Comparison of ENCODE assay signal across 23 cellular contexts in genomic region chr2:238444242-238444641, GRCh38.
"Had no signal": no experiment of that assay in that cellular context is flagged by ENCODE, and none has a peak within 500 bp of the region (broad histone marks: within the 10 kb centered on the region; RNA-seq: fewer than 3 reads in every experiment).

No MANE protein-coding gene starts in this region.

- ATAC-seq: gastroesophageal sphincter, heart left ventricle, mucosa of descending colon, pancreas had no signal

- H3K27ac Mint-ChIP-seq: activated CD4-positive, alpha-beta T cell treated with anti-CD3 and anti-CD28 coated beads, Interleukin-2, amount 10 ng/mL, durations not matched to agents 7 days and 5 days; activated T-helper 2 cell treated with anti-CD3 and anti-CD28 coated beads, Interferon-gamma antibody, Interleukin-2, Interleukin-4, amounts not matched to agents 10 μg/mL and 5 μg/mL and 100 μg/mL, durations not matched to agents 14 hours and 24 hours and 36 hours; neural progenitor cell; T-helper 2 cell treated with Interferon-gamma antibody and Interleukin-4, amounts not matched to agents 5 μg/mL and 100 μg/mL, for 36 hours; type B pancreatic cell had no signal

- H3K27me3 Mint-ChIP-seq: activated CD4-positive, alpha-beta T cell treated with anti-CD3 and anti-CD28 coated beads, Interleukin-2, amount 10 ng/mL, durations not matched to agents 7 days and 5 days; brain; naive B cell; type B pancreatic cell had no signal

- H3K9ac ChIP-seq: neural progenitor cell, SK-N-SH had no signal

- H3K4me2 ChIP-seq: neural progenitor cell, SK-N-SH had no signal

- H3K4me1 ChIP-seq: neural progenitor cell had no signal

- H2AFZ ChIP-seq: neural progenitor cell had no signal

- H3K9me3 Mint-ChIP-seq: activated CD4-positive, alpha-beta T cell treated with anti-CD3 and anti-CD28 coated beads, Interleukin-2, amount 10 ng/mL, durations not matched to agents 7 days and 5 days; activated T-helper 2 cell treated with anti-CD3 and anti-CD28 coated beads, Interferon-gamma antibody, Interleukin-2, Interleukin-4, amounts not matched to agents 10 μg/mL and 5 μg/mL and 100 μg/mL, durations not matched to agents 14 hours and 24 hours and 36 hours; brain; naive B cell; neural progenitor cell; T-helper 2 cell treated with Interferon-gamma antibody and Interleukin-4, amounts not matched to agents 5 μg/mL and 100 μg/mL, for 36 hours; type B pancreatic cell had no signal

- H3K9me3 ChIP-seq: esophagus muscularis mucosa, gastroesophageal sphincter, heart left ventricle, left ventricle myocardium inferior, mucosa of descending colon, pancreas, SK-N-SH, stomach had no signal

- H3K27ac ChIP-seq: esophagus muscularis mucosa, gastroesophageal sphincter, heart left ventricle, left ventricle myocardium inferior, neural progenitor cell, pancreas, skin epidermis, stomach had no signal

- H3K36me3 ChIP-seq: neural progenitor cell had no signal

- DNase-seq: activated CD4-positive, alpha-beta T cell treated with anti-CD3 and anti-CD28 coated beads, Interleukin-2, amount 10 ng/mL, durations not matched to agents 7 days and 5 days; activated CD4-positive, CD25-positive, alpha-beta regulatory T cell; activated naive CD4-positive, alpha-beta T cell treated with Interleukin-2 at 50 U/mL for 16 hours; activated T-cell treated with anti-CD3 and anti-CD28 coated beads, Interleukin-2, amount 50 U/mL, for 1 hour; anterior cingulate cortex; central memory CD4-positive, alpha-beta T cell; cortex of kidney; heart left ventricle; left ventricle myocardium inferior; mammary epithelial cell; mucosa of descending colon; naive B cell; pancreas; SK-N-SH; stomach had no signal

- H3K4me3 Mint-ChIP-seq: activated CD4-positive, alpha-beta T cell treated with anti-CD3 and anti-CD28 coated beads, Interleukin-2, amount 10 ng/mL, durations not matched to agents 7 days and 5 days; brain; naive B cell; neural progenitor cell; T-helper 2 cell treated with Interferon-gamma antibody and Interleukin-4, amounts not matched to agents 5 μg/mL and 100 μg/mL, for 36 hours; type B pancreatic cell had no signal

- H3K27me3 ChIP-seq: esophagus muscularis mucosa, gastroesophageal sphincter, heart left ventricle, neural progenitor cell, pancreas, stomach had no signal

- H3K4me3 ChIP-seq: esophagus muscularis mucosa, gastroesophageal sphincter, heart left ventricle, left ventricle myocardium inferior, mucosa of descending colon, neural progenitor cell, pancreas, skin epidermis, stomach had no signal
